ENCODE assay signal across 8 cellular contexts in the genomic region with DNA sequence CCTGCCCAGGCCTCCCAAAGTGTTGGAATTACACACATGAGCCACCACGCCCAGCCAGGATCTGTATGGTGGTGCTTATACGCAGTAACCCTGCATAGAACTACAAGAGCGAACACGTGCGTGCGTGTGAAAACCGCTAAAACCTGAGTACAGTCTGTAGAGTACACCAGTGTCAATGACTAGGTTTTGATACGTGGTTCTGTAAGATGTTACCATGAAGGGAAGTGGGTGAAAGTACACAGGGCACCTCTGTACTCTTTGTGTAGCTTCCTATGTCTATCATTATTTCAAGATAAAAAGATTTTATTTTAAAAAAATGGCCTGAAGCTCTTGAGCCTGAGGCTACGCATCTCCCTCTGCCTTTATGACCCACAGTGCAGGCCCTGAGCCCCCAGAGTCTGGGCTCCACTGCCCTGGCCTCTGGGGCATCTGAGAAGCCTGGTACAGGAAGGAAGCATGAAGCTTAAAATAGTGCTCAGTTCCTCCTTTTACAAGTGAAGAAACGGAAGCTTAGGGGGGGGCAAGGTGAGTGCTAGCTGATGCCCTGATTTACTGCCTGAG. TPM values are rescaled to one million over a fixed set of nuclear protein-coding genes. Genes with fewer than 3 reads are reported as not detected.
DNase-seq lines count a peak whose midpoint lies in the region; ATAC-seq and TF ChIP-seq lines count a peak whose summit lies in the region.

No MANE protein-coding gene starts in this region.

- no peaks in the 10 kb centered on the region for H3K79me2 ChIP-seq in mammary epithelial cell (ENCODE audit: insufficient read depth, low read length)

- H3K36me3 ChIP-seq in BLaER1 treated with 17β-estradiol and CSF1 and Interleukin-3, amounts not matched to agents 10 nM and 100 nM, result peaks cover 0 to 83% (median 7%) of the 10 kb centered on the region in 11 experiments; a peak in 12 of 22 replicates
- H3K36me3 ChIP-seq in aorta (ENCODE audit: control insufficient read depth in 1 of 2, insufficient read depth in 2 of 2, low read length in 1 of 2), result no peaks in the 10 kb centered on the region
- no peaks in the 10 kb centered on the region for H3K36me3 ChIP-seq in mammary epithelial cell (ENCODE audit: insufficient read depth, low read length)

- intact Hi-C loops in aorta (cut with DNase I) (no loop called here), mammary epithelial cell (cut with micrococcal nuclease) (no loop called here)

- H3K36me3 Mint-ChIP-seq in activated CD4-positive, alpha-beta memory T cell treated with anti-CD3 and anti-CD28 coated beads, Interleukin-2, amount 10 ng/mL, durations not matched to agents 7 days and 5 days (ENCODE audit: low read depth), result peaks cover 30% of the 10 kb centered on the region

- CTCF ChIA-PET in activated CD4-positive, alpha-beta memory T cell treated with anti-CD3 and anti-CD28 coated beads, Interleukin-2, amount 10 ng/mL, durations not matched to agents 7 days and 5 days (lab: Charles Lee), result interaction anchor here (0.9 to 1.9 kb wide), 6 partner anchors 10 to 86 kb away, joined by 3 to 6 read pairs (median 4); no protein-coding TSS in a partner anchor
- CTCF ChIA-PET in mammary epithelial cell (lab: Charles Lee; ENCODE audit: low non-redundant PET), result no interaction called here

- peaks cover 23 to 49% (median 43%) of the 10 kb centered on the region in 11 experiments for H3K9me3 ChIP-seq in BLaER1 treated with 17β-estradiol and CSF1 and Interleukin-3, amounts not matched to agents 10 nM and 100 nM (replicated peaks in 1 of 11)
- no peaks in the 10 kb centered on the region for H3K9me3 ChIP-seq in aorta (ENCODE audit: control insufficient read depth, low read length)
- no peaks in the 10 kb centered on the region for H3K9me3 ChIP-seq in mammary epithelial cell (replicated peaks; ENCODE audit: insufficient read depth, low read length)

- H3K27me3 ChIP-seq in BLaER1 treated with 17β-estradiol and CSF1 and Interleukin-3, amounts not matched to agents 10 nM and 100 nM, result no peaks in the 10 kb centered on the region
- no peaks in the 10 kb centered on the region for H3K27me3 ChIP-seq in aorta (ENCODE audit: control insufficient read depth in 1 of 2, insufficient read depth in 2 of 2, low read length in 1 of 2)
- H3K27me3 ChIP-seq in mammary epithelial cell (ENCODE audit: insufficient read depth, low read length), result no peaks in the 10 kb centered on the region

- peak overlapping the region; percentile 20 to 74 (median 60); a peak in 19 of 22 replicates for H3K27ac ChIP-seq in BLaER1 treated with 17β-estradiol and CSF1 and Interleukin-3, amounts not matched to agents 10 nM and 100 nM
- H3K27ac ChIP-seq in aorta (ENCODE audit: low read depth in 1 of 2, low read length in 2 of 2), result no peak overlapping the region
- no peak overlapping the region for H3K27ac ChIP-seq in mammary epithelial cell (ENCODE audit: insufficient read depth, low read depth, low read length)

- peak overlapping the region; percentile 69 to 91 (median 83) for H3K4me2 ChIP-seq in BLaER1 treated with 17β-estradiol and CSF1 and Interleukin-3, amounts not matched to agents 10 nM and 100 nM
- H3K4me2 ChIP-seq in mammary epithelial cell (ENCODE audit: insufficient read depth, low read depth, low read length), result no peak overlapping the region

- dilution Hi-C loops in mammary epithelial cell (cut with HindIII; ENCODE audit: low sequenced_read_pairs), result no loop called here

- H3K4me3 ChIP-seq in BLaER1 treated with 17β-estradiol and CSF1 and Interleukin-3, amounts not matched to agents 10 nM and 100 nM, result peak overlapping the region in 4 of 10 experiments; percentile 14 to 30 (median 17); a peak in 3 of 20 replicates
- H3K4me3 ChIP-seq in aorta (ENCODE audit: low read length in 2 of 2) (no peak overlapping the region), mammary epithelial cell (replicated peaks in 1 of 3; ENCODE audit: insufficient read depth in 1 of 3, low read depth in 2 of 3, low read length in 3 of 3) (no peak overlapping the region)

- no peak overlapping the region for H2AFZ ChIP-seq in mammary epithelial cell (ENCODE audit: low read depth, low read length)

- DNase-seq in GM19240 (ENCODE audit: insufficient read length, low spot score) (peak; percentile 85), SHP77 treated with DMSO at 0.1 percent for 48 hours (lab: John Stamatoyannopoulos, UW) (no peak), aorta (no peak), NCI-H2029 treated with DMSO at 0.1 percent for 48 hours (lab: John Stamatoyannopoulos, UW) (no peak), mammary epithelial cell (no peak)
- DNase-seq in activated CD4-positive, alpha-beta memory T cell treated with anti-CD3 and anti-CD28 coated beads, Interleukin-2, amount 10 ng/mL, durations not matched to agents 7 days and 5 days, result peak; percentile 74

- no peaks in the 10 kb centered on the region for H3K27me3 Mint-ChIP-seq in activated CD4-positive, alpha-beta memory T cell treated with anti-CD3 and anti-CD28 coated beads, Interleukin-2, amount 10 ng/mL, durations not matched to agents 7 days and 5 days

- H3K9me3 Mint-ChIP-seq in activated CD4-positive, alpha-beta memory T cell treated with anti-CD3 and anti-CD28 coated beads, Interleukin-2, amount 10 ng/mL, durations not matched to agents 7 days and 5 days, result peaks cover 12% of the 10 kb centered on the region

- POLR2A ChIA-PET in activated CD4-positive, alpha-beta memory T cell treated with anti-CD3 and anti-CD28 coated beads, Interleukin-2, amount 10 ng/mL, durations not matched to agents 7 days and 5 days (lab: Charles Lee), result interaction anchor here (0.8 to 5.0 kb wide), 9 partner anchors 8 to 67 kb away, joined by 3 to 42 read pairs (median 4); no protein-coding TSS in a partner anchor

- H3K9ac ChIP-seq in BLaER1 treated with 17β-estradiol and CSF1 and Interleukin-3, amounts not matched to agents 10 nM and 100 nM, result peak overlapping the region in 9 of 11 experiments; percentile 16 to 51 (median 35); a peak in 12 of 22 replicates
- H3K9ac ChIP-seq in mammary epithelial cell (ENCODE audit: insufficient read depth, low read length), result no peak overlapping the region

- peaks cover 43 to 56% (median 52%) of the 10 kb centered on the region in 10 experiments for H3K4me1 ChIP-seq in BLaER1 treated with 17β-estradiol and CSF1 and Interleukin-3, amounts not matched to agents 10 nM and 100 nM
- H3K4me1 ChIP-seq in aorta (ENCODE audit: control insufficient read depth in 1 of 2, insufficient read depth in 2 of 2, low read length in 2 of 2) (no peaks in the 10 kb centered on the region), mammary epithelial cell (ENCODE audit: insufficient read depth, low read length) (peaks cover 7% of the 10 kb centered on the region)

- in situ Hi-C loops in mammary epithelial cell (cut with MboI; ENCODE audit: low sequenced_read_pairs in 2 of 2), result no loop called here

- peak overlapping the region; percentile 85 for H3K27ac Mint-ChIP-seq in activated CD4-positive, alpha-beta memory T cell treated with anti-CD3 and anti-CD28 coated beads, Interleukin-2, amount 10 ng/mL, durations not matched to agents 7 days and 5 days

- TF ChIP-seq CTCF in mammary epithelial cell (conservative IDR thresholded peaks at IDR 0.05 in 1 of 2, IDR thresholded peaks at IDR 0.05 in 1 of 2; ENCODE audit: extremely low read depth in 1 of 2, insufficient read depth in 1 of 2, low read depth in 1 of 2, low read length in 2 of 2), result no peak

- H4K20me1 ChIP-seq in BLaER1 treated with 17β-estradiol and CSF1 and Interleukin-3, amounts not matched to agents 10 nM and 100 nM, result peaks cover 0 to 38% (median 0%) of the 10 kb centered on the region in 11 experiments; a peak in 2 of 22 replicates
- no peaks in the 10 kb centered on the region for H4K20me1 ChIP-seq in mammary epithelial cell (ENCODE audit: insufficient read depth, low read length)

- H3K4me3 Mint-ChIP-seq in activated CD4-positive, alpha-beta memory T cell treated with anti-CD3 and anti-CD28 coated beads, Interleukin-2, amount 10 ng/mL, durations not matched to agents 7 days and 5 days, result no peak overlapping the region

- BruUV-seq in mammary epithelial cell (replicated peaks; lab: Mats Ljungman, UMichigan), result no TSS peak

- ATAC-seq in HG03139 (IDR thresholded peaks at IDR 0.05; ENCODE audit: unreplicated experiment), result peak; percentile 91
- no peak for ATAC-seq in aorta (ENCODE audit: low FRiP score)

- 95 to 97% methylated on average over 10 of the region's 10 CpGs for WGBS in aorta, 2 donors
- 86% methylated on average over 9 of the region's 10 CpGs for WGBS in mammary epithelial cell (ENCODE audit: low coverage, missing lambda C conversion rate)

- H3K4me1 Mint-ChIP-seq in activated CD4-positive, alpha-beta memory T cell treated with anti-CD3 and anti-CD28 coated beads, Interleukin-2, amount 10 ng/mL, durations not matched to agents 7 days and 5 days, result peaks cover 63% of the 10 kb centered on the region

RNA-seq across cellular contexts. Expression of gene LY86, which starts 21.6 kb away (rescaled TPM):
- 1 to 10 TPM; 1.7 to 2.2 TPM for total RNA-seq in activated CD4-positive, alpha-beta memory T cell treated with anti-CD3 and anti-CD28 coated beads, Interleukin-2, amount 10 ng/mL, durations not matched to agents 7 days and 5 days
- total RNA-seq in aorta, result 1 to 10 TPM; 2.6 to 3.6 TPM
- polyA plus RNA-seq in aorta, result 10 to 100 TPM in 1 of 2 donors, 1 to 10 TPM in 1; 4.3 to 10.5 TPM
- not detected for total RNA-seq in mammary epithelial cell
- polyA plus RNA-seq in mammary epithelial cell, result not detected
- not detected for polyA minus RNA-seq in mammary epithelial cell

Comparison
In these comparisons a context has a peak if more than half of its experiments do, and no peak if none do; other contexts are left out.
1. H3K27ac ChIP-seq: peak in BLaER1 treated with 17β-estradiol and CSF1 and Interleukin-3, amounts not matched to agents 10 nM and 100 nM (11 of 11); none in aorta (0 of 2) and mammary epithelial cell (single experiment).
2. DNase-seq: peak in GM19240 (single experiment) and activated CD4-positive, alpha-beta memory T cell treated with anti-CD3 and anti-CD28 coated beads, Interleukin-2, amount 10 ng/mL, durations not matched to agents 7 days and 5 days (single experiment); none in SHP77 treated with DMSO at 0.1 percent for 48 hours (single experiment), aorta (0 of 2), NCI-H2029 treated with DMSO at 0.1 percent for 48 hours (single experiment) and mammary epithelial cell (single experiment).